In genomic region chr9:14170973-14171596, GRCh38 we compare ENCODE assay signal across 14 cellular contexts.
A peak's percentile ranks its signal among the peaks of the same experiment; 100 is the strongest.
DNase-seq lines count a peak whose midpoint lies in the region; ATAC-seq, FAIRE-seq and TF ChIP-seq lines count a peak whose summit lies in the region.
"Had no signal": no experiment of that assay in that cellular context is flagged by ENCODE, and none has a peak within 500 bp of the region (broad histone marks: within the 10 kb centered on the region; RNA-seq: fewer than 3 reads in every experiment).

No MANE protein-coding gene starts in this region.

- FAIRE-seq in urothelium cell line (lab: Jason Lieb, UNC) (no peak), GM19239 (lab: Jason Lieb, UNC) (no peak)
- FAIRE-seq: HepG2 had no signal

- TF ChIP-seq CTCF in epithelial cell of esophagus (IDR thresholded peaks at IDR 0.05; ENCODE audit: insufficient read depth, low read depth, low read length, missing control alignments): no peak

- in situ Hi-C loops in KBM-7 (cut with MboI; ENCODE audit: low pct_unique_long_range_greater_than_20kb, low sequenced_read_pairs): no loop called here

- peak; percentile 88 for ATAC-seq in GM21786 (IDR thresholded peaks at IDR 0.05; ENCODE audit: unreplicated experiment)
- ATAC-seq in GM19328 (IDR thresholded peaks at IDR 0.05; ENCODE audit: unreplicated experiment): no peak
- ATAC-seq: HepG2; stimulated activated naive CD8-positive, alpha-beta T cell treated with anti-CD3 and anti-CD28 coated beads, Interleukin-15, amount 100 ng/mL, for 72 hours had no signal

- H3K4me3 ChIP-seq in epithelial cell of esophagus (ENCODE audit: low read length): no peak overlapping the region

- DNase-seq in EL: peak; percentile 37
- DNase-seq in HS-5 (ENCODE audit: low read depth): peak; percentile 37
- peak; percentile 89 for DNase-seq in epithelial cell of esophagus (ENCODE audit: low read depth)
- no peak for DNase-seq in urothelium cell line (ENCODE audit: low spot score)
- DNase-seq in KBM-7: no peak
- DNase-seq in GM19239 (ENCODE audit: insufficient read length, low spot score): no peak
- DNase-seq: activated CD4-positive, alpha-beta T cell treated with anti-CD3 and anti-CD28 coated beads, Interleukin-2, amount 50 U/mL, for 48 hours; activated naive CD8-positive, alpha-beta T cell treated with anti-CD3 and anti-CD28 coated beads for 36 hours; NCI-H2081 treated with DMSO at 0.1 percent for 48 hours; SIG-M5; stimulated activated naive CD8-positive, alpha-beta T cell treated with anti-CD3 and anti-CD28 coated beads, Interleukin-15, amount 100 ng/mL, for 72 hours had no signal

Comparison
In these comparisons a context has a peak if more than half of its experiments do, and no peak if none do; other contexts are left out.
1. DNase-seq: peak in EL (single experiment), HS-5 (single experiment) and epithelial cell of esophagus (single experiment); none in urothelium cell line (single experiment), KBM-7 (single experiment) and GM19239 (single experiment).